1 cellular context compared by ENCODE assay signal in the genomic region with DNA sequence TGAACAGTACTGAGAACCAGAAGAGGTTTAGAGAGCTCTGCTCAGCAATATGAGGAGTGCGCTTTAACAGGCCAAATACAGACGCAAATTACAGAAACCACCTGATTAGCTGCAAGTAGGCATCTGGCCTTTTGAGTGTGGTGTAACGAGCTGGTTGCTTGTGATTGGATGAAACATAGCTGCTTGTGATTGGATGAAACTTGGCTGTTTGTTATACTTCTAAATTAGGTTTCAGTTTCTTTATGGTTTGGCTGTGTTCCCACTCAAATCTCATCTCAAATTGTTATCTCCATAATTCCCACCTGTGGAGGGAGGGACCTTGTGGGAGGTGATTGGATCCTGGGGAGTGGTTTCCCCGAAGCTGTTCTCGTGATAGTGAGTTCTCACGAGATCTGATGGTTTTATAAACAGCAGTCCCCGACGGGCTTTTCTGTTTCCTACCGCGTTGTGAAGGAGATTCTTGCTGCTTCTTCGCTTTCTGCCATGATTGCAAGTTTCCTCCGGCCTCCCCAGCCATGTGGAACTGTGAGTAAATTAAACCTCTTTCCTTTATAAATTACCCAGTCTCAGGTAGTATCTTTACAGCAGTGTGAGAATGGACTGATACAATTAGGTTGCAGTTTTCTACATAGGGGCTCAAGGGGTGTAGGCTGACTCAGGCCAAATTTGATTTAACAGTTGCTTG.
TF ChIP-seq lines count a peak whose summit lies in the region.

No MANE protein-coding gene starts in this region.

TF ChIP-seq in HepG2, 621 proteins besides CTCF, POLR2A, EP300 and RAD21 (continued from another document and continues in another):
- no peak for TF ChIP-seq JUNB (CRISPR knock-in tag; IDR thresholded peaks at IDR 0.05; ENCODE audit: borderline replicate concordance)
- TF ChIP-seq, protein P1, sequence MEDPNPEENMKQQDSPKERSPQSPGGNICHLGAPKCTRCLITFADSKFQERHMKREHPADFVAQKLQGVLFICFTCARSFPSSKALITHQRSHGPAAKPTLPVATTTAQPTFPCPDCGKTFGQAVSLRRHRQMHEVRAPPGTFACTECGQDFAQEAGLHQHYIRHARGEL (CRISPR knock-in tag; IDR thresholded peaks at IDR 0.05): no peak
- TF ChIP-seq, protein P2, sequence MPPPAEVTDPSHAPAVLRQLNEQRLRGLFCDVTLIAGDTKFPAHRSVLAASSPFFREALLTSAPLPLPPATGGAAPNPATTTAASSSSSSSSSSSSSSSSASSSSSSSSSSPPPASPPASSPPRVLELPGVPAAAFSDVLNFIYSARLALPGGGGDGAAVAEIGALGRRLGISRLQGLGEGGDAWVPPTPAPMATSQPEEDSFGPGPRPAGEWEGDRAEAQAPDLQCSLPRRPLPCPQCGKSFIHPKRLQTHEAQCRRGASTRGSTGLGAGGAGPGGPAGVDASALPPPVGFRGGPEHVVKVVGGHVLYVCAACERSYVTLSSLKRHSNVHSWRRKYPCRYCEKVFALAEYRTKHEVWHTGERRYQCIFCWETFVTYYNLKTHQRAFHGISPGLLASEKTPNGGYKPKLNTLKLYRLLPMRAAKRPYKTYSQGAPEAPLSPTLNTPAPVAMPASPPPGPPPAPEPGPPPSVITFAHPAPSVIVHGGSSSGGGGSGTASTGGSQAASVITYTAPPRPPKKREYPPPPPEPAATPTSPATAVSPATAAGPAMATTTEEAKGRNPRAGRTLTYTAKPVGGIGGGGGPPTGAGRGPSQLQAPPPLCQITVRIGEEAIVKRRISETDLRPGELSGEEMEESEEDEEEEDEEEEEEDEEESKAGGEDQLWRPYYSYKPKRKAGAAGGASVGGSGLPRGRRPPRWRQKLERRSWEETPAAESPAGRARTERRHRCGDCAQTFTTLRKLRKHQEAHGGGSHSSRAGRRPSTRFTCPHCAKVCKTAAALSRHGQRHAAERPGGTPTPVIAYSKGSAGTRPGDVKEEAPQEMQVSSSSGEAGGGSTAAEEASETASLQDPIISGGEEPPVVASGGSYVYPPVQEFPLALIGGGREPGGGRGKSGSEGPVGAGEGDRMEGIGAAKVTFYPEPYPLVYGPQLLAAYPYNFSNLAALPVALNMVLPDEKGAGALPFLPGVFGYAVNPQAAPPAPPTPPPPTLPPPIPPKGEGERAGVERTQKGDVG (CRISPR knock-in tag; IDR thresholded peaks at IDR 0.05; ENCODE audit: borderline replicate concordance): no peak
- TF ChIP-seq RELA (CRISPR knock-in tag; IDR thresholded peaks at IDR 0.05): no peak
- no peak for TF ChIP-seq ZNF180 (CRISPR knock-in tag; IDR thresholded peaks at IDR 0.05; ENCODE audit: borderline replicate concordance, low read depth)
- TF ChIP-seq ZNF772 (CRISPR knock-in tag; IDR thresholded peaks at IDR 0.05): no peak
- TF ChIP-seq ZNF556 (CRISPR knock-in tag; IDR thresholded peaks at IDR 0.05; ENCODE audit: borderline replicate concordance): no peak
- no peak; the same call in 1 of the 2 replicates for TF ChIP-seq ZNF598 (CRISPR knock-in tag; IDR thresholded peaks at IDR 0.05; ENCODE audit: borderline replicate concordance)
- no peak for TF ChIP-seq ZNF83 (CRISPR knock-in tag; IDR thresholded peaks at IDR 0.05; ENCODE audit: borderline replicate concordance)
- TF ChIP-seq HNF4G (IDR thresholded peaks at IDR 0.05; ENCODE audit: borderline replicate concordance, low read depth, low read length): no peak
- no peak for TF ChIP-seq HNF4G (CRISPR knock-in tag; IDR thresholded peaks at IDR 0.05; ENCODE audit: borderline replicate concordance, low read depth)
- no peak for TF ChIP-seq KDM6A (CRISPR knock-in tag; IDR thresholded peaks at IDR 0.05; ENCODE audit: low read depth)
- no peak for TF ChIP-seq TGIF2 (CRISPR knock-in tag; IDR thresholded peaks at IDR 0.05)
- TF ChIP-seq SMARCC2 (IDR thresholded peaks at IDR 0.05): no peak
- TF ChIP-seq ZSCAN31 (CRISPR knock-in tag; IDR thresholded peaks at IDR 0.05; ENCODE audit: low read depth): no peak
- peak; percentile 21; the same call in 1 of the 2 replicates for TF ChIP-seq SMAD3 (CRISPR knock-in tag; IDR thresholded peaks at IDR 0.05)
- TF ChIP-seq ZBTB42 (CRISPR knock-in tag; IDR thresholded peaks at IDR 0.05): no peak
- TF ChIP-seq TAF15 (IDR thresholded peaks at IDR 0.05; ENCODE audit: low read depth, low read length, poor library complexity, severe bottlenecking): no peak
- TF ChIP-seq, protein P3, sequence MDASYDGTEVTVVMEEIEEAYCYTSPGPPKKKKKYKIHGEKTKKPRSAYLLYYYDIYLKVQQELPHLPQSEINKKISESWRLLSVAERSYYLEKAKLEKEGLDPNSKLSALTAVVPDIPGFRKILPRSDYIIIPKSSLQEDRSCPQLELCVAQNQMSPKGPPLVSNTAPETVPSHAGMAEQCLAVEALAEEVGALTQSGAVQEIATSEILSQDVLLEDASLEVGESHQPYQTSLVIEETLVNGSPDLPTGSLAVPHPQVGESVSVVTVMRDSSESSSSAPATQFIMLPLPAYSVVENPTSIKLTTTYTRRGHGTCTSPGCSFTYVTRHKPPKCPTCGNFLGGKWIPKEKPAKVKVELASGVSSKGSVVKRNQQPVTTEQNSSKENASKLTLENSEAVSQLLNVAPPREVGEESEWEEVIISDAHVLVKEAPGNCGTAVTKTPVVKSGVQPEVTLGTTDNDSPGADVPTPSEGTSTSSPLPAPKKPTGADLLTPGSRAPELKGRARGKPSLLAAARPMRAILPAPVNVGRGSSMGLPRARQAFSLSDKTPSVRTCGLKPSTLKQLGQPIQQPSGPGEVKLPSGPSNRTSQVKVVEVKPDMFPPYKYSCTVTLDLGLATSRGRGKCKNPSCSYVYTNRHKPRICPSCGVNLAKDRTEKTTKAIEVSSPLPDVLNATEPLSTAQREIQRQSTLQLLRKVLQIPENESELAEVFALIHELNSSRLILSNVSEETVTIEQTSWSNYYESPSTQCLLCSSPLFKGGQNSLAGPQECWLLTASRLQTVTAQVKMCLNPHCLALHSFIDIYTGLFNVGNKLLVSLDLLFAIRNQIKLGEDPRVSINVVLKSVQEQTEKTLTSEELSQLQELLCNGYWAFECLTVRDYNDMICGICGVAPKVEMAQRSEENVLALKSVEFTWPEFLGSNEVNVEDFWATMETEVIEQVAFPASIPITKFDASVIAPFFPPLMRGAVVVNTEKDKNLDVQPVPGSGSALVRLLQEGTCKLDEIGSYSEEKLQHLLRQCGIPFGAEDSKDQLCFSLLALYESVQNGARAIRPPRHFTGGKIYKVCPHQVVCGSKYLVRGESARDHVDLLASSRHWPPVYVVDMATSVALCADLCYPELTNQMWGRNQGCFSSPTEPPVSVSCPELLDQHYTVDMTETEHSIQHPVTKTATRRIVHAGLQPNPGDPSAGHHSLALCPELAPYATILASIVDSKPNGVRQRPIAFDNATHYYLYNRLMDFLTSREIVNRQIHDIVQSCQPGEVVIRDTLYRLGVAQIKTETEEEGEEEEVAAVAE (CRISPR knock-in tag; IDR thresholded peaks at IDR 0.05; ENCODE audit: borderline replicate concordance): peak; percentile 93
- TF ChIP-seq, protein P4, sequence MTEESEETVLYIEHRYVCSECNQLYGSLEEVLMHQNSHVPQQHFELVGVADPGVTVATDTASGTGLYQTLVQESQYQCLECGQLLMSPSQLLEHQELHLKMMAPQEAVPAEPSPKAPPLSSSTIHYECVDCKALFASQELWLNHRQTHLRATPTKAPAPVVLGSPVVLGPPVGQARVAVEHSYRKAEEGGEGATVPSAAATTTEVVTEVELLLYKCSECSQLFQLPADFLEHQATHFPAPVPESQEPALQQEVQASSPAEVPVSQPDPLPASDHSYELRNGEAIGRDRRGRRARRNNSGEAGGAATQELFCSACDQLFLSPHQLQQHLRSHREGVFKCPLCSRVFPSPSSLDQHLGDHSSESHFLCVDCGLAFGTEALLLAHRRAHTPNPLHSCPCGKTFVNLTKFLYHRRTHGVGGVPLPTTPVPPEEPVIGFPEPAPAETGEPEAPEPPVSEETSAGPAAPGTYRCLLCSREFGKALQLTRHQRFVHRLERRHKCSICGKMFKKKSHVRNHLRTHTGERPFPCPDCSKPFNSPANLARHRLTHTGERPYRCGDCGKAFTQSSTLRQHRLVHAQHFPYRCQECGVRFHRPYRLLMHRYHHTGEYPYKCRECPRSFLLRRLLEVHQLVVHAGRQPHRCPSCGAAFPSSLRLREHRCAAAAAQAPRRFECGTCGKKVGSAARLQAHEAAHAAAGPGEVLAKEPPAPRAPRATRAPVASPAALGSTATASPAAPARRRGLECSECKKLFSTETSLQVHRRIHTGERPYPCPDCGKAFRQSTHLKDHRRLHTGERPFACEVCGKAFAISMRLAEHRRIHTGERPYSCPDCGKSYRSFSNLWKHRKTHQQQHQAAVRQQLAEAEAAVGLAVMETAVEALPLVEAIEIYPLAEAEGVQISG (CRISPR knock-in tag; IDR thresholded peaks at IDR 0.05): no peak
- no peak for TF ChIP-seq ZNF225 (CRISPR knock-in tag; IDR thresholded peaks at IDR 0.05)
- no peak for TF ChIP-seq ZNF775 (CRISPR knock-in tag; IDR thresholded peaks at IDR 0.05; ENCODE audit: borderline replicate concordance)
- no peak for TF ChIP-seq ZNF788 (CRISPR knock-in tag; IDR thresholded peaks at IDR 0.05; ENCODE audit: borderline replicate concordance)
- TF ChIP-seq GLI4 (CRISPR knock-in tag; IDR thresholded peaks at IDR 0.05; ENCODE audit: borderline replicate concordance): no peak
- TF ChIP-seq, protein P5, sequence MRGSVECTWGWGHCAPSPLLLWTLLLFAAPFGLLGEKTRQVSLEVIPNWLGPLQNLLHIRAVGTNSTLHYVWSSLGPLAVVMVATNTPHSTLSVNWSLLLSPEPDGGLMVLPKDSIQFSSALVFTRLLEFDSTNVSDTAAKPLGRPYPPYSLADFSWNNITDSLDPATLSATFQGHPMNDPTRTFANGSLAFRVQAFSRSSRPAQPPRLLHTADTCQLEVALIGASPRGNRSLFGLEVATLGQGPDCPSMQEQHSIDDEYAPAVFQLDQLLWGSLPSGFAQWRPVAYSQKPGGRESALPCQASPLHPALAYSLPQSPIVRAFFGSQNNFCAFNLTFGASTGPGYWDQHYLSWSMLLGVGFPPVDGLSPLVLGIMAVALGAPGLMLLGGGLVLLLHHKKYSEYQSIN (CRISPR knock-in tag; IDR thresholded peaks at IDR 0.05; ENCODE audit: borderline replicate concordance): no peak
- TF ChIP-seq TBL1XR1 (IDR thresholded peaks at IDR 0.05; ENCODE audit: borderline replicate concordance, low read length, partially characterized antibody): no peak
- TF ChIP-seq, protein P6, sequence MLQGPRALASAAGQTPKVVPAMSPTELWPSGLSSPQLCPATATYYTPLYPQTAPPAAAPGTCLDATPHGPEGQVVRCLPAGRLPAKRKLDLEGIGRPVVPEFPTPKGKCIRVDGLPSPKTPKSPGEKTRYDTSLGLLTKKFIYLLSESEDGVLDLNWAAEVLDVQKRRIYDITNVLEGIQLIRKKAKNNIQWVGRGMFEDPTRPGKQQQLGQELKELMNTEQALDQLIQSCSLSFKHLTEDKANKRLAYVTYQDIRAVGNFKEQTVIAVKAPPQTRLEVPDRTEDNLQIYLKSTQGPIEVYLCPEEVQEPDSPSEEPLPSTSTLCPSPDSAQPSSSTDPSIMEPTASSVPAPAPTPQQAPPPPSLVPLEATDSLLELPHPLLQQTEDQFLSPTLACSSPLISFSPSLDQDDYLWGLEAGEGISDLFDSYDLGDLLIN (CRISPR knock-in tag; IDR thresholded peaks at IDR 0.05; ENCODE audit: borderline replicate concordance): no peak
- peak; percentile 93 for TF ChIP-seq ASH2L (IDR thresholded peaks at IDR 0.05; ENCODE audit: insufficient read length, low read depth, low read length)
- no peak for TF ChIP-seq FOXA3 (CRISPR knock-in tag; IDR thresholded peaks at IDR 0.05)
- TF ChIP-seq NFE2 (CRISPR knock-in tag; IDR thresholded peaks at IDR 0.05): no peak
- TF ChIP-seq ZNF530 (CRISPR knock-in tag; IDR thresholded peaks at IDR 0.05; ENCODE audit: low read depth): no peak
- TF ChIP-seq, protein P7, sequence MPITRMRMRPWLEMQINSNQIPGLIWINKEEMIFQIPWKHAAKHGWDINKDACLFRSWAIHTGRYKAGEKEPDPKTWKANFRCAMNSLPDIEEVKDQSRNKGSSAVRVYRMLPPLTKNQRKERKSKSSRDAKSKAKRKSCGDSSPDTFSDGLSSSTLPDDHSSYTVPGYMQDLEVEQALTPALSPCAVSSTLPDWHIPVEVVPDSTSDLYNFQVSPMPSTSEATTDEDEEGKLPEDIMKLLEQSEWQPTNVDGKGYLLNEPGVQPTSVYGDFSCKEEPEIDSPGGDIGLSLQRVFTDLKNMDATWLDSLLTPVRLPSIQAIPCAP (CRISPR knock-in tag; IDR thresholded peaks at IDR 0.05; ENCODE audit: low read depth): no peak
- peak; percentile 87; the same call in 1 of the 2 replicates for TF ChIP-seq DR1 (CRISPR knock-in tag; IDR thresholded peaks at IDR 0.05)
- TF ChIP-seq, protein P8, sequence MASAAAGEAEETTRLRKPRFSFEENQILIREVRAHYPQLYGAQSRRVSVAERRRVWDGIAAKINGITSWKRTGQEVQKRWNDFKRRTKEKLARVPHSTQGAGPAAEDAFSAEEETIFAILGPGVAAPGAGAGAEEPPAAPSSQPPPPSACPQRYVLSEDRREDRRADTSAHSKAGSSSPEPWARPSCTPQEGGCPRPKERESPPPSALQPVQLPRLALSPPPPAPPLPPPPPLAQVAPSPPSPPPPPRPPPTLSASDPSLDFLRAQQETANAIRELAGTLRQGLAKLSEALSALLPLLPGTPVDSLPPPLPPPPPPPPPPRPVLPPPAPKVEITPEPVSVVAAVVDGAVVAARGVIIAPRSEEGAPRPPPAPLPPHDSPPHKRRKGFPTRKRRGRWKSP (CRISPR knock-in tag; IDR thresholded peaks at IDR 0.05): peak; percentile 32; the same call in 1 of the 2 replicates
- TF ChIP-seq ZFP62 (CRISPR knock-in tag; IDR thresholded peaks at IDR 0.05): no peak
- TF ChIP-seq NONO (IDR thresholded peaks at IDR 0.05): no peak
- TF ChIP-seq NONO (CRISPR knock-in tag; conservative IDR thresholded peaks at IDR 0.05): no peak; the same call in 1 of the 2 replicates
- TF ChIP-seq, protein P9, sequence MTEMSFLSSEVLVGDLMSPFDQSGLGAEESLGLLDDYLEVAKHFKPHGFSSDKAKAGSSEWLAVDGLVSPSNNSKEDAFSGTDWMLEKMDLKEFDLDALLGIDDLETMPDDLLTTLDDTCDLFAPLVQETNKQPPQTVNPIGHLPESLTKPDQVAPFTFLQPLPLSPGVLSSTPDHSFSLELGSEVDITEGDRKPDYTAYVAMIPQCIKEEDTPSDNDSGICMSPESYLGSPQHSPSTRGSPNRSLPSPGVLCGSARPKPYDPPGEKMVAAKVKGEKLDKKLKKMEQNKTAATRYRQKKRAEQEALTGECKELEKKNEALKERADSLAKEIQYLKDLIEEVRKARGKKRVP (CRISPR knock-in tag; IDR thresholded peaks at IDR 0.05): 0 out of 4 replicates have a peak, but pooled peaks of 1 of the 2 experiments have one; percentile 38
- TF ChIP-seq, protein P10, sequence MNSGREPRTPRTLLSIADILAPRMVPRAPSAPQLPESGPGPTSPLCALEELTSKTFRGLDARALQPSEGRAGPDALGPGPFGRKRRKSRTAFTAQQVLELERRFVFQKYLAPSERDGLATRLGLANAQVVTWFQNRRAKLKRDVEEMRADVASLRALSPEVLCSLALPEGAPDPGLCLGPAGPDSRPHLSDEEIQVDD (CRISPR knock-in tag; IDR thresholded peaks at IDR 0.05; ENCODE audit: borderline replicate concordance): no peak
- TF ChIP-seq, protein P11, sequence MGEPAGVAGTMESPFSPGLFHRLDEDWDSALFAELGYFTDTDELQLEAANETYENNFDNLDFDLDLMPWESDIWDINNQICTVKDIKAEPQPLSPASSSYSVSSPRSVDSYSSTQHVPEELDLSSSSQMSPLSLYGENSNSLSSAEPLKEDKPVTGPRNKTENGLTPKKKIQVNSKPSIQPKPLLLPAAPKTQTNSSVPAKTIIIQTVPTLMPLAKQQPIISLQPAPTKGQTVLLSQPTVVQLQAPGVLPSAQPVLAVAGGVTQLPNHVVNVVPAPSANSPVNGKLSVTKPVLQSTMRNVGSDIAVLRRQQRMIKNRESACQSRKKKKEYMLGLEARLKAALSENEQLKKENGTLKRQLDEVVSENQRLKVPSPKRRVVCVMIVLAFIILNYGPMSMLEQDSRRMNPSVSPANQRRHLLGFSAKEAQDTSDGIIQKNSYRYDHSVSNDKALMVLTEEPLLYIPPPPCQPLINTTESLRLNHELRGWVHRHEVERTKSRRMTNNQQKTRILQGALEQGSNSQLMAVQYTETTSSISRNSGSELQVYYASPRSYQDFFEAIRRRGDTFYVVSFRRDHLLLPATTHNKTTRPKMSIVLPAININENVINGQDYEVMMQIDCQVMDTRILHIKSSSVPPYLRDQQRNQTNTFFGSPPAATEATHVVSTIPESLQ (CRISPR knock-in tag; conservative IDR thresholded peaks at IDR 0.05): no peak
